Comparison of ENCODE assay signal across 9 cellular contexts in genomic region chr13:28140433-28141125, GRCh38. TPM values are rescaled to one million over a fixed set of nuclear protein-coding genes. Genes with fewer than 3 reads are reported as not detected.
DNase-seq lines count a peak whose midpoint lies in the region; ATAC-seq, FAIRE-seq and TF ChIP-seq lines count a peak whose summit lies in the region.
"Had no signal": no experiment of that assay in that cellular context is flagged by ENCODE, and none has a peak within 500 bp of the region (broad histone marks: within the 10 kb centered on the region; RNA-seq: fewer than 3 reads in every experiment).

No MANE protein-coding gene starts in this region.

- no peaks in the 10 kb centered on the region for H3K27me3 Mint-ChIP-seq in astrocyte (ENCODE audit: low read depth, unreplicated experiment)
- no peaks in the 10 kb centered on the region for H3K27me3 Mint-ChIP-seq in memory B cell

- H3K4me1 ChIP-seq in HCT116 (ENCODE audit: control insufficient read depth in 1 of 2, insufficient read depth in 2 of 2, low read length in 2 of 2) = peaks cover 13 to 19% of the 10 kb centered on the region in 2 experiments
- peaks cover 5% of the 10 kb centered on the region for H3K4me1 ChIP-seq in astrocyte (ENCODE audit: insufficient read depth, low read length)
- H3K4me1 ChIP-seq in sigmoid colon = peaks cover 0 to 30% (median 28%) of the 10 kb centered on the region in 4 donors

- H3K27ac ChIP-seq in 22Rv1 = peak overlapping the region; percentile 97; the same call in 1 of the 2 replicates
- H3K27ac ChIP-seq in HCT116 (ENCODE audit: low read depth, low read length) = no peak overlapping the region
- peak overlapping the region; percentile 16 for H3K27ac ChIP-seq in astrocyte (ENCODE audit: low read depth, low read length)
- H3K27ac ChIP-seq in sigmoid colon = peak overlapping the region in 2 of 4 donors; percentile 94 to 100

- H3K27ac Mint-ChIP-seq in astrocyte (ENCODE audit: unreplicated experiment) (peak overlapping the region; percentile 82), memory B cell (peak overlapping the region; percentile 97)

- TF ChIP-seq EP300 in sigmoid colon (IDR thresholded peaks at IDR 0.05) = no peak

- H3K36me3 ChIP-seq in HCT116 (ENCODE audit: control insufficient read depth in 1 of 2, insufficient read depth in 2 of 2, low read length in 2 of 2) = no peaks in the 10 kb centered on the region
- no peaks in the 10 kb centered on the region for H3K36me3 ChIP-seq in astrocyte (ENCODE audit: insufficient read depth, low read length)
- no peaks in the 10 kb centered on the region for H3K36me3 ChIP-seq in sigmoid colon

- no TSS peak for BruUV-seq in HCT116 (replicated peaks; lab: Mats Ljungman, UMichigan)

- TF ChIP-seq POLR2A in HCT116 (IDR thresholded peaks at IDR 0.05; ENCODE audit: borderline replicate concordance, extremely low read depth, insufficient read depth, insufficient read length) (no peak), sigmoid colon (IDR thresholded peaks at IDR 0.05) (no peak)

- H4K20me1 ChIP-seq in HCT116 (ENCODE audit: insufficient read depth) (peaks cover 5% of the 10 kb centered on the region; the same call in 1 of the 2 replicates), astrocyte (ENCODE audit: insufficient read depth, low read length) (peaks cover 57% of the 10 kb centered on the region)

- ATAC-seq in HCT116 (no peak), memory B cell (ENCODE audit: low read depth) (no peak), HG03439 (IDR thresholded peaks at IDR 0.05; ENCODE audit: unreplicated experiment) (no peak)

- H3K9me2 ChIP-seq in HCT116 (ENCODE audit: insufficient read depth) = no peaks in the 10 kb centered on the region

- H3K4me3 ChIP-seq in HCT116 (replicated peaks in 1 of 2; ENCODE audit: low read depth in 1 of 2, low read length in 2 of 2) (peak overlapping the region in 1 of 2 experiments; percentile 70; a peak in 3 of 4 replicates), astrocyte (ENCODE audit: insufficient read depth, low read depth, low read length) (peak overlapping the region; percentile 74), sigmoid colon (peak overlapping the region in 2 of 4 donors; percentile 74 to 100)

- POLR2A ChIA-PET in HCT116 (lab: Charles Lee) = no interaction called here

- H3K36me3 Mint-ChIP-seq in astrocyte (ENCODE audit: low read depth, unreplicated experiment) (peaks cover 2% of the 10 kb centered on the region), memory B cell (no peaks in the 10 kb centered on the region)

- FAIRE-seq in astrocyte (lab: Jason Lieb, UNC) = no peak

- no peak for TF ChIP-seq RAD21 in HCT116 (IDR thresholded peaks at IDR 0.05; ENCODE audit: low read depth)

- H2AFZ ChIP-seq in HCT116 (ENCODE audit: low read depth, low read length, poor library complexity, severe bottlenecking) = no peak overlapping the region
- H2AFZ ChIP-seq in astrocyte (ENCODE audit: low read depth, low read length) = no peak overlapping the region

- TF ChIP-seq CTCF in 22Rv1 (IDR thresholded peaks at IDR 0.05) (no peak), HCT116 (IDR thresholded peaks at IDR 0.05 in 2 of 3, conservative IDR thresholded peaks at IDR 0.05 in 1 of 3; ENCODE audit: borderline replicate concordance in 1 of 3, insufficient read depth in 1 of 3, low read depth in 2 of 3, low read length in 2 of 3) (no peak), astrocyte (IDR thresholded peaks at IDR 0.05; ENCODE audit: insufficient read depth, low read depth, low read length) (no peak), sigmoid colon (IDR thresholded peaks at IDR 0.05) (no peak)

- CTCF ChIA-PET in HCT116 (lab: Charles Lee) = no interaction called here

- H3K9ac ChIP-seq in HCT116 (ENCODE audit: low read length) = no peak overlapping the region; the same call in 1 of the 2 replicates
- peak overlapping the region; percentile 94 for H3K9ac ChIP-seq in astrocyte (ENCODE audit: low read length)

- intact Hi-C loops in HCT116 (cut with micrococcal nuclease) = no loop called here
- intact Hi-C loops in sigmoid colon (cut with DNase I) = loop anchor here (5.0 kb wide), 1 partner anchor 577 kb away; the partner anchor contains the start of gene SLC46A3

- H3K27me3 ChIP-seq in HCT116 (ENCODE audit: insufficient read depth, low read length) (no peaks in the 10 kb centered on the region), astrocyte (ENCODE audit: insufficient read depth, low read length) (no peaks in the 10 kb centered on the region), sigmoid colon (no peaks in the 10 kb centered on the region)

- DNase-seq in HCT116 (ENCODE audit: low read depth, low spot score) (no peak), astrocyte (ENCODE audit: low read depth) (no peak), memory B cell (ENCODE audit: low spot score in 2 of 2) (no peak), putamen (ENCODE audit: low spot score) (no peak), NCI-H1105 (lab: John Stamatoyannopoulos, UW) (no peak), sigmoid colon (no peak)
- DNase-seq: MV-4-11 had no signal

- RAD21 ChIA-PET in HCT116 (lab: Charles Lee; ENCODE audit: low non-redundant PET in 1 of 2, low total read pairs in 2 of 2, uncharacterized antibody in 2 of 2, unreplicated experiment in 2 of 2) = interaction anchor here in 1 of 2 experiments (0.7 kb wide), 1 partner anchor 59 kb away, joined by 3 read pairs; no protein-coding TSS in a partner anchor

- H3K4me3 Mint-ChIP-seq in astrocyte (ENCODE audit: unreplicated experiment) (peak overlapping the region; percentile 90), memory B cell (peak overlapping the region; percentile 91)

- H3K79me2 ChIP-seq in HCT116 (ENCODE audit: insufficient read depth, low read length) (peaks cover 81% of the 10 kb centered on the region), astrocyte (ENCODE audit: insufficient read depth, low read length) (peaks cover 79% of the 10 kb centered on the region)

- WGBS in sigmoid colon, 2 donors = 58 to 67% methylated on average over 10 of the region's 10 CpGs

- H3K4me2 ChIP-seq in HCT116 (ENCODE audit: low read length) (peak overlapping the region; percentile 80), astrocyte (ENCODE audit: low read length) (peak overlapping the region; percentile 90)

- peaks cover 18% of the 10 kb centered on the region for H3K4me1 Mint-ChIP-seq in astrocyte (ENCODE audit: low read depth, unreplicated experiment)
- H3K4me1 Mint-ChIP-seq in memory B cell = peaks cover 39% of the 10 kb centered on the region

- H3K9me3 Mint-ChIP-seq in astrocyte (ENCODE audit: unreplicated experiment) = no peaks in the 10 kb centered on the region
- no peaks in the 10 kb centered on the region for H3K9me3 Mint-ChIP-seq in memory B cell

- H3K9me3 ChIP-seq in HCT116 (ENCODE audit: control insufficient read depth in 1 of 2, insufficient read depth in 1 of 2, low read depth in 1 of 2, low read length in 2 of 2) = no peaks in the 10 kb centered on the region
- H3K9me3 ChIP-seq in astrocyte (ENCODE audit: insufficient read depth, low read depth, low read length) = no peaks in the 10 kb centered on the region
- no peaks in the 10 kb centered on the region for H3K9me3 ChIP-seq in sigmoid colon

TF ChIP-seq in HCT116, 20 proteins besides CTCF, POLR2A, EP300 and RAD21:
- no peak for TF ChIP-seq YY1 (IDR thresholded peaks at IDR 0.05; ENCODE audit: extremely low read depth, insufficient replicate concordance, low read depth, low read length)
- no peak for TF ChIP-seq CBX3 (IDR thresholded peaks at IDR 0.05; ENCODE audit: low read depth)
- no peak for TF ChIP-seq POLR2AphosphoS5 (IDR thresholded peaks at IDR 0.05; ENCODE audit: low read depth, low read length)
- TF ChIP-seq FOSL1 (IDR thresholded peaks at IDR 0.05; ENCODE audit: low read depth) = no peak
TF ChIP-seq in HCT116: peak in this region for 0.

RNA-seq across cellular contexts. Expression of gene PAN3, which starts 2.2 kb away (rescaled TPM):
- 30.1 TPM for total RNA-seq in HCT116 (2021; ENCODE audit: unreplicated experiment)
- 9.7 and 9.8 TPM in 2 replicates for polyA plus RNA-seq in HCT116 (2012)
- 24.9 and 28.3 TPM in 2 replicates for total RNA-seq in astrocyte
- 10 to 100 TPM; 39.2 to 43.3 (median 41.7) TPM for total RNA-seq in sigmoid colon
- 10 to 100 TPM in 1 of 3 donors, 1 to 10 TPM in 2; 5.1 to 12.0 (median 6.6) TPM for polyA plus RNA-seq in sigmoid colon

RNA-seq across cellular contexts. Expression of gene FLT3, which starts 40.2 kb away (rescaled TPM):
- total RNA-seq in HCT116 (2021; ENCODE audit: unreplicated experiment) = 0.17 TPM
- polyA plus RNA-seq in HCT116 (2012) = 0.09 and 0.11 TPM in 2 replicates
- 0.10 TPM in 1 of 2 replicates, not detected in the other for total RNA-seq in astrocyte
- total RNA-seq in sigmoid colon = 1 to 10 TPM; 1.8 to 3.5 (median 2.1) TPM
- polyA plus RNA-seq in sigmoid colon = 1 to 10 TPM in 1 of 3 donors, under 1 TPM in 1, not detected in 1; 0.23 to 2.0 TPM
